Comparison of ENCODE assay signal across 19 cellular contexts in the genomic region with DNA sequence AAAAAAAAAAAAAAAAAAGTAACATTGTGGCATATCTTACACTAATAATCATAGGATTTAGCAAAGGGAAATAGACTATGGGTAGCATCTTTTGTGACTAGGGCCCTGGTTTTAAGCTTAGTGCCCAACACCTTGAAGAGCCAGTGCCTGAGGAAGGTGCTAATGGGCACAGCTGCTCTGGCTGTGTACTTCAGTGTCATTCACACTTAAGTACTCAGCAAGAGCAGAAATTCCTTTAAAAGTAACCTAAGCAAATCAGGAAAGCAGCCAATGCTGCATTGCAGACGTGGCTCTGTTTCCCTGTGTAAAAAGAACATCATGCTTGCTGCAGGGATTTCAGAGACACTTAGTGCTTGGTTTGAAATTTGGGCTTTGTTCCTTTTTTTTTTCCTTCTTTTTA.
"Had no signal": no experiment of that assay in that cellular context is flagged by ENCODE, and none has a peak within 500 bp of the region (broad histone marks: within the 10 kb centered on the region; RNA-seq: fewer than 3 reads in every experiment).

No MANE protein-coding gene starts in this region.

- H3K9me3 Mint-ChIP-seq: activated CD4-positive, alpha-beta T cell treated with anti-CD3 and anti-CD28 coated beads, Interleukin-2, amount 10 ng/mL, durations not matched to agents 24 days and 14 days; activated CD8-positive, alpha-beta T cell treated with anti-CD3 and anti-CD28 coated beads for 36 hours; activated naive CD4-positive, alpha-beta T cell treated with anti-CD3 and anti-CD28 coated beads for 36 hours; activated T-helper 17 cell treated with anti-CD3 and anti-CD28 coated beads, Interleukin-2, amount 50 U/mL, for 72 hours; brain; central memory CD8-positive, alpha-beta T cell had no signal

- H3K27me3 ChIP-seq: colonic mucosa, tibial nerve, vagina had no signal

- H3K36me3 Mint-ChIP-seq: brain, natural killer cell had no signal

- H3K27ac ChIP-seq: colonic mucosa, left ventricle myocardium inferior, tibial nerve, vagina had no signal

- H3K4me1 Mint-ChIP-seq: activated CD4-positive, alpha-beta T cell treated with anti-CD3 and anti-CD28 coated beads, Interleukin-2, amount 10 ng/mL, durations not matched to agents 24 days and 14 days; activated T-helper 17 cell treated with anti-CD3 and anti-CD28 coated beads, Interleukin-2, amount 50 U/mL, for 72 hours; central memory CD8-positive, alpha-beta T cell; natural killer cell had no signal

- ATAC-seq: activated CD8-positive, alpha-beta T cell treated with anti-CD3 and anti-CD28 coated beads for 36 hours; activated T-helper 17 cell treated with anti-CD3 and anti-CD28 coated beads, Interleukin-2, amount 50 U/mL, for 72 hours; natural killer cell had no signal

- H3K4me3 ChIP-seq: colonic mucosa, left ventricle myocardium inferior, tibial nerve, vagina had no signal

- H3K27ac Mint-ChIP-seq: activated CD4-positive, alpha-beta T cell treated with anti-CD3 and anti-CD28 coated beads, Interleukin-2, amount 10 ng/mL, durations not matched to agents 24 days and 14 days; activated CD8-positive, alpha-beta T cell treated with anti-CD3 and anti-CD28 coated beads for 36 hours; activated naive CD4-positive, alpha-beta T cell treated with anti-CD3 and anti-CD28 coated beads for 36 hours; activated T-helper 17 cell treated with anti-CD3 and anti-CD28 coated beads, Interleukin-2, amount 50 U/mL, for 72 hours; natural killer cell had no signal

- H3K4me3 Mint-ChIP-seq: activated CD4-positive, alpha-beta T cell treated with anti-CD3 and anti-CD28 coated beads, Interleukin-2, amount 10 ng/mL, durations not matched to agents 24 days and 14 days; activated CD8-positive, alpha-beta T cell treated with anti-CD3 and anti-CD28 coated beads for 36 hours; activated naive CD4-positive, alpha-beta T cell treated with anti-CD3 and anti-CD28 coated beads for 36 hours; activated T-helper 17 cell treated with anti-CD3 and anti-CD28 coated beads, Interleukin-2, amount 50 U/mL, for 72 hours; brain; central memory CD8-positive, alpha-beta T cell; natural killer cell had no signal

- H3K9me3 ChIP-seq: colonic mucosa, left ventricle myocardium inferior, tibial nerve, vagina had no signal

- DNase-seq: activated CD4-positive, alpha-beta T cell treated with anti-CD3 and anti-CD28 coated beads, Interleukin-2, amount 10 ng/mL, durations not matched to agents 24 days and 14 days; activated CD8-positive, alpha-beta T cell treated with anti-CD3 and anti-CD28 coated beads for 36 hours; activated naive CD4-positive, alpha-beta T cell treated with anti-CD3 and anti-CD28 coated beads for 36 hours; activated T-cell treated with anti-CD3 and anti-CD28 coated beads, Interleukin-2, amount 50 U/mL, for 1 hour; colonic mucosa; erythroblast; foreskin melanocyte; glutamatergic neuron; kidney; left ventricle myocardium inferior; natural killer cell; stimulated activated naive CD4-positive, alpha-beta T cell treated with Interleukin-2 at 50 U/mL for 16 hours; T-helper 1 cell; T1000 had no signal

- H3K4me1 ChIP-seq: colonic mucosa, left ventricle myocardium inferior, tibial nerve, vagina had no signal

- H3K27me3 Mint-ChIP-seq: activated CD4-positive, alpha-beta T cell treated with anti-CD3 and anti-CD28 coated beads, Interleukin-2, amount 10 ng/mL, durations not matched to agents 24 days and 14 days; activated CD8-positive, alpha-beta T cell treated with anti-CD3 and anti-CD28 coated beads for 36 hours; brain; central memory CD8-positive, alpha-beta T cell had no signal

- H3K36me3 ChIP-seq: colonic mucosa, left ventricle myocardium inferior, tibial nerve, vagina had no signal
